Comparison of ENCODE assay signal across 12 cellular contexts in the genomic region with DNA sequence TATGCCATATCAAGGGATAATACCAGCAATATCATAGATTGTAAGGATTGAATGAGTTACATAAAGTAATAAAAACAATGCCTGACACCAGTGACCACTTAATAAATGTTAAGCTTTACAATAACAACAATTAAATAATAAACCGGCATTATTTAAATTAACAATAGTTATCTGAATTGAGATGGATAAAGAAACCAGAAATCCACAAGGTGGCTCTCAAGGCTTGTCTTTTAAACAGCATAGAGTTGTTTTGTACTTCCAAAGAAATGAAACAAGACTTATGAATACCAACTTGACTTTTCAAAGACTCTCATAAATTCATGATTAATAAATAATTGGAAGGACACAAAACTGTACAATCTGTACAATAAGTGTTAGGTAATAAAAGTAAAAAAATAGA.
DNase-seq lines count a peak whose midpoint lies in the region; ATAC-seq, FAIRE-seq and TF ChIP-seq lines count a peak whose summit lies in the region.
"Had no signal": no experiment of that assay in that cellular context is flagged by ENCODE, and none has a peak within 500 bp of the region (broad histone marks: within the 10 kb centered on the region; RNA-seq: fewer than 3 reads in every experiment).

No MANE protein-coding gene starts in this region.

- no peak for DNase-seq in HepG2 (ENCODE audit: low spot score)
- DNase-seq in amniotic epithelial cell (ENCODE audit: low read depth), result peak; percentile 29
- DNase-seq in hepatocyte (ENCODE audit: low spot score), result no peak
- no peak for DNase-seq in effector memory CD8-positive, alpha-beta T cell
- no peak for DNase-seq in NOMO-1 (lab: John Stamatoyannopoulos, UW; ENCODE audit: unreplicated experiment in 2 of 2)
- no peak for DNase-seq in putamen (ENCODE audit: low spot score)
- no peak for DNase-seq in substantia nigra (lab: John Stamatoyannopoulos, UW)
- DNase-seq: activated naive CD4-positive, alpha-beta T cell treated with anti-CD3 and anti-CD28 coated beads, Interleukin-2, amount 10 ng/mL, durations not matched to agents 7 days and 5 days; mammary epithelial cell; ovary had no signal

- no peaks in the 10 kb centered on the region for H3K27me3 Mint-ChIP-seq in effector memory CD8-positive, alpha-beta T cell
- H3K27me3 Mint-ChIP-seq: activated naive CD4-positive, alpha-beta T cell treated with anti-CD3 and anti-CD28 coated beads, Interleukin-2, amount 10 ng/mL, durations not matched to agents 7 days and 5 days had no signal

- H3K4me3 Mint-ChIP-seq in effector memory CD8-positive, alpha-beta T cell, result no peak overlapping the region
- H3K4me3 Mint-ChIP-seq: activated naive CD4-positive, alpha-beta T cell treated with anti-CD3 and anti-CD28 coated beads, Interleukin-2, amount 10 ng/mL, durations not matched to agents 7 days and 5 days had no signal

- H2AFZ ChIP-seq in HepG2 (ENCODE audit: low read length) (no peak overlapping the region), hepatocyte (no peak overlapping the region)

- H3K9ac ChIP-seq in liver (ENCODE audit: low read depth in 1 of 2, low read length in 2 of 2) (no peak overlapping the region), HepG2 (ENCODE audit: insufficient read depth, low read depth, low read length) (no peak overlapping the region)

- intact Hi-C loops in HepG2 (cut with micrococcal nuclease; ENCODE audit: unreplicated experiment), result no loop called here

- H3K4me1 Mint-ChIP-seq in effector memory CD8-positive, alpha-beta T cell (ENCODE audit: low read depth in 2 of 2), result no peaks in the 10 kb centered on the region
- H3K4me1 Mint-ChIP-seq: activated naive CD4-positive, alpha-beta T cell treated with anti-CD3 and anti-CD28 coated beads, Interleukin-2, amount 10 ng/mL, durations not matched to agents 7 days and 5 days had no signal

- WGBS in liver, result 92% methylated on average over 1 of the region's 1 CpG
- 100% methylated on average over 1 of the region's 1 CpG for WGBS in HepG2 (ENCODE audit: low lambda C conversion rate)
- 80% methylated on average over 1 of the region's 1 CpG for WGBS in hepatocyte (ENCODE audit: low lambda C conversion rate, missing lambda C conversion rate)

- no peak for TF ChIP-seq POLR2A in HepG2 (IDR thresholded peaks at IDR 0.05; ENCODE audit: insufficient read depth in 1 of 2, low read depth in 2 of 2, low read length in 2 of 2)

- CTCF ChIA-PET in HepG2 (lab: Yijun Ruan, JAX; ENCODE audit: low intra/inter-chr PET ratio, low total read pairs), result no interaction called here

- no peaks in the 10 kb centered on the region for H3K79me2 ChIP-seq in HepG2 (ENCODE audit: insufficient read depth, low read length)
- H3K79me2 ChIP-seq in hepatocyte, result no peaks in the 10 kb centered on the region

- no peak overlapping the region for H3K4me2 ChIP-seq in HepG2 (ENCODE audit: low read depth, low read length)
- H3K4me2 ChIP-seq in hepatocyte, result no peak overlapping the region

- TF ChIP-seq CTCF in liver (IDR thresholded peaks at IDR 0.05; ENCODE audit: low read depth, low read length, missing input control), result no peak
- TF ChIP-seq CTCF in HepG2 (CRISPR knock-in tag; IDR thresholded peaks at IDR 0.05), result no peak
- peak; percentile 39 for TF ChIP-seq CTCF in hepatocyte (IDR thresholded peaks at IDR 0.05; ENCODE audit: poor library complexity)

- no peaks in the 10 kb centered on the region for H3K36me3 Mint-ChIP-seq in effector memory CD8-positive, alpha-beta T cell (ENCODE audit: insufficient read depth)
- H3K36me3 Mint-ChIP-seq: activated naive CD4-positive, alpha-beta T cell treated with anti-CD3 and anti-CD28 coated beads, Interleukin-2, amount 10 ng/mL, durations not matched to agents 7 days and 5 days had no signal

- H3K27ac ChIP-seq in liver (ENCODE audit: low read depth in 1 of 2, low read length in 2 of 2) (no peak overlapping the region), HepG2 (ENCODE audit: extremely low read length, insufficient read depth, low read length) (no peak overlapping the region), hepatocyte (no peak overlapping the region), substantia nigra (ENCODE audit: low read depth, low read length, poor library complexity, severe bottlenecking) (no peak overlapping the region)
- H3K27ac ChIP-seq: epithelial cell of prostate, ovary had no signal

- no peaks in the 10 kb centered on the region for H3K9me2 ChIP-seq in hepatocyte (replicated peaks; ENCODE audit: insufficient read depth)

- in situ Hi-C loops in HepG2 (cut with HindIII; ENCODE audit: extremely low pct_ligation_motif_present, low pct_unique_long_range_greater_than_20kb), result no loop called here

- H4K20me1 ChIP-seq in HepG2 (ENCODE audit: insufficient read depth, low read length) (no peaks in the 10 kb centered on the region), hepatocyte (ENCODE audit: insufficient read depth, poor library complexity, severe bottlenecking) (no peaks in the 10 kb centered on the region)

- peak; percentile 36 to 37 for TF ChIP-seq RAD21 in liver (IDR thresholded peaks at IDR 0.05)
- no peak for TF ChIP-seq RAD21 in HepG2 (CRISPR knock-in tag; IDR thresholded peaks at IDR 0.05)

- BruUV-seq in HepG2 (replicated peaks; lab: Mats Ljungman, UMichigan), result no TSS peak

- POLR2A ChIA-PET in HepG2 (lab: Yijun Ruan, JAX), result no interaction called here

- no peak for ATAC-seq in HepG2
- no peak for ATAC-seq in effector memory CD8-positive, alpha-beta T cell (replicated peaks)

- H3K4me1 ChIP-seq in liver (ENCODE audit: control insufficient read depth in 4 of 4, insufficient read depth in 4 of 4, low read length in 3 of 4), result peaks cover 0 to 5% (median 3%) of the 10 kb centered on the region in 4 donors
- no peaks in the 10 kb centered on the region; the same call in 1 of the 2 replicates for H3K4me1 ChIP-seq in HepG2 (ENCODE audit: insufficient read depth, low read length)
- no peaks in the 10 kb centered on the region for H3K4me1 ChIP-seq in hepatocyte (ENCODE audit: insufficient read depth)

- H3K27ac Mint-ChIP-seq in effector memory CD8-positive, alpha-beta T cell, result no peak overlapping the region
- H3K27ac Mint-ChIP-seq: activated naive CD4-positive, alpha-beta T cell treated with anti-CD3 and anti-CD28 coated beads, Interleukin-2, amount 10 ng/mL, durations not matched to agents 7 days and 5 days had no signal

- no peak for FAIRE-seq in HepG2 (lab: Jason Lieb, UNC)

- H3K36me3 ChIP-seq in liver (ENCODE audit: control insufficient read depth in 4 of 4, insufficient read depth in 3 of 4, low read depth in 1 of 4, low read length in 3 of 4) (no peaks in the 10 kb centered on the region), HepG2 (replicated peaks in 1 of 2; ENCODE audit: control insufficient read depth in 1 of 2, insufficient read depth in 2 of 2, low read length in 2 of 2) (no peaks in the 10 kb centered on the region), hepatocyte (replicated peaks; ENCODE audit: insufficient read depth, low read depth) (no peaks in the 10 kb centered on the region)
- H3K36me3 ChIP-seq: ovary had no signal

- TF ChIP-seq EP300 in HepG2 (IDR thresholded peaks at IDR 0.05; ENCODE audit: low read depth in 2 of 2, low read length in 2 of 2) (no peak), HepG2 (CRISPR knock-in tag; IDR thresholded peaks at IDR 0.05; ENCODE audit: borderline replicate concordance) (no peak)

- H3K27me3 ChIP-seq in liver (ENCODE audit: control insufficient read depth in 4 of 4, insufficient read depth in 4 of 4, low read length in 3 of 4) (no peaks in the 10 kb centered on the region), HepG2 (ENCODE audit: control insufficient read depth in 1 of 2, insufficient read depth in 2 of 2, low read length in 2 of 2) (no peaks in the 10 kb centered on the region), hepatocyte (no peaks in the 10 kb centered on the region)
- H3K27me3 ChIP-seq: ovary had no signal

- no peaks in the 10 kb centered on the region for H3K9me3 Mint-ChIP-seq in effector memory CD8-positive, alpha-beta T cell
- H3K9me3 Mint-ChIP-seq: activated naive CD4-positive, alpha-beta T cell treated with anti-CD3 and anti-CD28 coated beads, Interleukin-2, amount 10 ng/mL, durations not matched to agents 7 days and 5 days had no signal

- H3K4me3 ChIP-seq in liver (ENCODE audit: low read depth in 1 of 3, low read length in 3 of 3) (no peak overlapping the region), HepG2 (replicated peaks in 1 of 3; ENCODE audit: insufficient read depth in 1 of 3, low read depth in 2 of 3, low read length in 3 of 3) (no peak overlapping the region), hepatocyte (no peak overlapping the region)
- H3K4me3 ChIP-seq: ovary had no signal

- H3K9me3 ChIP-seq in liver (ENCODE audit: control insufficient read depth in 4 of 4, low read length in 3 of 4), result no peaks in the 10 kb centered on the region
- no peaks in the 10 kb centered on the region for H3K9me3 ChIP-seq in HepG2 (ENCODE audit: low read length)
- no peaks in the 10 kb centered on the region for H3K9me3 ChIP-seq in hepatocyte (ENCODE audit: low read depth)
- H3K9me3 ChIP-seq: ovary had no signal

TF ChIP-seq in liver, 16 proteins besides CTCF, POLR2A, EP300 and RAD21 (continues in another document):
- no peak for TF ChIP-seq GABPA (IDR thresholded peaks at IDR 0.05 in 1 of 2, conservative IDR thresholded peaks at IDR 0.05 in 1 of 2)
- TF ChIP-seq FOXA2 (IDR thresholded peaks at IDR 0.05), result no peak
- TF ChIP-seq RXRA (IDR thresholded peaks at IDR 0.05), result no peak

TF ChIP-seq in HepG2, 621 proteins besides CTCF, POLR2A, EP300 and RAD21 (continues in another document):
- TF ChIP-seq ZNF292 (CRISPR knock-in tag; IDR thresholded peaks at IDR 0.05; ENCODE audit: borderline replicate concordance, low read depth), result no peak
- TF ChIP-seq TCF7 (IDR thresholded peaks at IDR 0.05; ENCODE audit: low read depth), result no peak
- TF ChIP-seq MAFG (CRISPR knock-in tag; IDR thresholded peaks at IDR 0.05), result no peak
- TF ChIP-seq ZFY (CRISPR knock-in tag; IDR thresholded peaks at IDR 0.05), result no peak
- no peak for TF ChIP-seq KMT2B (CRISPR knock-in tag; IDR thresholded peaks at IDR 0.05)
- TF ChIP-seq ZNF274 (CRISPR knock-in tag; IDR thresholded peaks at IDR 0.05), result no peak
